Comparison of ENCODE assay signal across 9 cellular contexts in the genomic region with DNA sequence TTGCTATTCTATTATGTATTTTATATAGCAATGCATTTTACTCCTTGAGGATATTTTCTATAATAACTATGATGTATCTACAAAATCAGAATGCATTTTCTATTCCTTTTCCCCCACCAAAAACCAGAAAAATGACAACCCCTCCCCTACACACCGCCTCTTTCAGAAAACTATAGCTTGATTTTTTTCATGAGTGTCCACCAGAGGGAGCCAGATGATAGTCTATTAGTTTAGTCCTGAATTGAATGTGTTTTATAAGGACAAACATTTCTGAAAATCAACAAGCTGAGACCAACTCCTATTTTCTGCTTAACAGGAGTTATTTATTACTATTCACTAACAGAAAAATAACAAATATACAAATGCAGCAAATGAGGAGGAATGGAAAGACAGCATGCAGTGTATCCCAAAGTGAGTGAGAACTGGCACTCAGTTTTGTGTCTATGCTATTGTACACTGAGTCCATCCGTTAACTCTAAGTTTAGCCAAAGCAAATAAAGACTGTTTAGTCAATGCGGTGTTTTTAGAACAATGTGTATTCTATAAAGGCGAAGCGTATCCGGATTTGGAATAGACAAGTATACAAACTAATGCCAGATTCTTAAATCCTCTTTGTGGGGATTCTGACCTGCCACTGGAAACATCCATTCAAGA.
DNase-seq lines count a peak whose midpoint lies in the region; ATAC-seq and TF ChIP-seq lines count a peak whose summit lies in the region.
"Had no signal": no experiment of that assay in that cellular context is flagged by ENCODE, and none has a peak within 500 bp of the region (broad histone marks: within the 10 kb centered on the region; RNA-seq: fewer than 3 reads in every experiment).

No MANE protein-coding gene starts in this region.

- H3K4me1 Mint-ChIP-seq in stimulated activated naive B cell treated with anti-CD40 and anti-IgM and Interleukin-4, amounts not matched to agents 10 μg/mL and 1 μg/mL and 100 μg/mL, for 72 hours, result peaks cover 44 to 63% of the 10 kb centered on the region in 2 donors

- TF ChIP-seq CTCF in adrenal gland (IDR thresholded peaks at IDR 0.05), result peak; percentile 49 to 93 (median 78)

- peak overlapping the region; percentile 60 for H3K4me2 ChIP-seq in skeletal muscle satellite cell (ENCODE audit: low read length)

- peak; percentile 43 for DNase-seq in Caki2 (ENCODE audit: low read depth)
- DNase-seq in H7, result peak; percentile 14
- peak; percentile 11 for DNase-seq in NCI-H748 treated with DMSO at 0.1 percent for 48 hours (lab: John Stamatoyannopoulos, UW)
- DNase-seq in adrenal gland, result peak in 5 of 7 donors; percentile 29 to 63 (median 48)
- no peak for DNase-seq in right cardiac atrium
- no peak for DNase-seq in stimulated activated naive B cell treated with anti-CD40 and anti-IgM and Interleukin-4, amounts not matched to agents 10 μg/mL and 1 μg/mL and 100 μg/mL, for 72 hours

- no peaks in the 10 kb centered on the region for H3K36me3 Mint-ChIP-seq in stimulated activated naive B cell treated with anti-CD40 and anti-IgM and Interleukin-4, amounts not matched to agents 10 μg/mL and 1 μg/mL and 100 μg/mL, for 72 hours
- H3K36me3 Mint-ChIP-seq: activated naive CD4-positive, alpha-beta T cell treated with anti-CD3 and anti-CD28 coated beads, Interleukin-2, amount 50 U/mL, for 24 hours had no signal

- no peaks in the 10 kb centered on the region for H3K4me1 ChIP-seq in adrenal gland (replicated peaks in 1 of 2)
- peaks cover under 1% of the 10 kb centered on the region for H3K4me1 ChIP-seq in right cardiac atrium (ENCODE audit: control insufficient read depth, insufficient read depth, low read length)
- peaks cover 10% of the 10 kb centered on the region for H3K4me1 ChIP-seq in skeletal muscle satellite cell (ENCODE audit: control insufficient read depth, insufficient read depth, low read length)

- H3K9me3 Mint-ChIP-seq in stimulated activated naive B cell treated with anti-CD40 and anti-IgM and Interleukin-4, amounts not matched to agents 10 μg/mL and 1 μg/mL and 100 μg/mL, for 72 hours, result no peaks in the 10 kb centered on the region
- H3K9me3 Mint-ChIP-seq: activated naive CD4-positive, alpha-beta T cell treated with anti-CD3 and anti-CD28 coated beads, Interleukin-2, amount 50 U/mL, for 24 hours had no signal

- TF ChIP-seq POLR2A in adrenal gland (IDR thresholded peaks at IDR 0.05), result no peak

- H3K9ac ChIP-seq in skeletal muscle satellite cell (ENCODE audit: low read depth, low read length), result no peak overlapping the region

- in situ Hi-C loops in Caki2 (cut with HindIII; ENCODE audit: low pct_unique_long_range_greater_than_20kb, low sequenced_read_pairs), result no loop called here

- intact Hi-C loops in adrenal gland (cut with DNase I) (loop anchor here (2.0 kb wide), 1 partner anchor 342 kb away; no protein-coding TSS in a partner anchor), right cardiac atrium (cut with DNase I) (loop anchor here (2.0 to 10.0 kb wide), 3 partner anchors 182 to 345 kb away; a partner anchor contains a TSS)

- H3K4me3 ChIP-seq in H7 (ENCODE audit: insufficient read depth, low read depth, low read length), result no peak overlapping the region
- H3K4me3 ChIP-seq in adrenal gland, result no peak overlapping the region
- no peak overlapping the region for H3K4me3 ChIP-seq in right cardiac atrium (ENCODE audit: low read length)
- H3K4me3 ChIP-seq in skeletal muscle satellite cell (ENCODE audit: low read length), result no peak overlapping the region

- H3K9me3 ChIP-seq in adrenal gland (replicated peaks in 1 of 3) (no peaks in the 10 kb centered on the region), right cardiac atrium (ENCODE audit: control insufficient read depth, low read length) (no peaks in the 10 kb centered on the region), skeletal muscle satellite cell (replicated peaks; ENCODE audit: low read length) (no peaks in the 10 kb centered on the region)

- H3K36me3 ChIP-seq in H7 (replicated peaks; ENCODE audit: control insufficient read depth, insufficient read depth, low read length) (no peaks in the 10 kb centered on the region; the same call in 1 of the 2 replicates), adrenal gland (replicated peaks in 1 of 2) (no peaks in the 10 kb centered on the region), skeletal muscle satellite cell (ENCODE audit: insufficient read depth, low read length) (no peaks in the 10 kb centered on the region)

- no peaks in the 10 kb centered on the region for H3K27me3 Mint-ChIP-seq in stimulated activated naive B cell treated with anti-CD40 and anti-IgM and Interleukin-4, amounts not matched to agents 10 μg/mL and 1 μg/mL and 100 μg/mL, for 72 hours
- H3K27me3 Mint-ChIP-seq: activated naive CD4-positive, alpha-beta T cell treated with anti-CD3 and anti-CD28 coated beads, Interleukin-2, amount 50 U/mL, for 24 hours had no signal

- ATAC-seq in right cardiac atrium, result peak; percentile 73 to 86
- no peak for ATAC-seq in GM18873 (IDR thresholded peaks at IDR 0.05; ENCODE audit: low FRiP score, unreplicated experiment)
- no peak for ATAC-seq in stimulated activated naive B cell treated with anti-CD40 and anti-IgM and Interleukin-4, amounts not matched to agents 10 μg/mL and 1 μg/mL and 100 μg/mL, for 72 hours (replicated peaks)

- H3K27ac ChIP-seq in adrenal gland (no peak overlapping the region), right cardiac atrium (ENCODE audit: low read length) (no peak overlapping the region)

- WGBS in adrenal gland, 4 donors, result 33 to 45% (median 42%) methylated on average over 6 of the region's 6 CpGs
- WGBS in right cardiac atrium, result 20% methylated on average over 6 of the region's 6 CpGs

- H3K27me3 ChIP-seq in H7 (ENCODE audit: control insufficient read depth, insufficient read depth, low read length) (no peaks in the 10 kb centered on the region), adrenal gland (no peaks in the 10 kb centered on the region), right cardiac atrium (ENCODE audit: control insufficient read depth, insufficient read depth) (no peaks in the 10 kb centered on the region), skeletal muscle satellite cell (ENCODE audit: control insufficient read depth, insufficient read depth, low read length) (no peaks in the 10 kb centered on the region)

- no peak overlapping the region for H3K4me3 Mint-ChIP-seq in stimulated activated naive B cell treated with anti-CD40 and anti-IgM and Interleukin-4, amounts not matched to agents 10 μg/mL and 1 μg/mL and 100 μg/mL, for 72 hours
- H3K4me3 Mint-ChIP-seq: activated naive CD4-positive, alpha-beta T cell treated with anti-CD3 and anti-CD28 coated beads, Interleukin-2, amount 50 U/mL, for 24 hours had no signal

- no peak overlapping the region for H3K27ac Mint-ChIP-seq in stimulated activated naive B cell treated with anti-CD40 and anti-IgM and Interleukin-4, amounts not matched to agents 10 μg/mL and 1 μg/mL and 100 μg/mL, for 72 hours

Comparison
In these comparisons a context has a peak if more than half of its experiments do, and no peak if none do; other contexts are left out.
1. DNase-seq: peak in Caki2 (single experiment), H7 (single experiment), NCI-H748 treated with DMSO at 0.1 percent for 48 hours (single experiment) and adrenal gland (5 of 7); none in right cardiac atrium (0 of 3) and stimulated activated naive B cell treated with anti-CD40 and anti-IgM and Interleukin-4, amounts not matched to agents 10 μg/mL and 1 μg/mL and 100 μg/mL, for 72 hours (single experiment).
2. ATAC-seq: peak in right cardiac atrium (2 of 2); none in GM18873 (single experiment) and stimulated activated naive B cell treated with anti-CD40 and anti-IgM and Interleukin-4, amounts not matched to agents 10 μg/mL and 1 μg/mL and 100 μg/mL, for 72 hours (0 of 2).